17 cellular contexts compared by ENCODE assay signal in genomic region chr18:13623348-13623747, GRCh38.
DNase-seq lines count a peak whose midpoint lies in the region; ATAC-seq, FAIRE-seq and TF ChIP-seq lines count a peak whose summit lies in the region.
"Had no signal": no experiment of that assay in that cellular context is flagged by ENCODE, and none has a peak within 500 bp of the region (broad histone marks: within the 10 kb centered on the region; RNA-seq: fewer than 3 reads in every experiment).

No MANE protein-coding gene starts in this region.

- TF ChIP-seq CTCF in right lobe of liver (IDR thresholded peaks at IDR 0.05), result no peak
- TF ChIP-seq CTCF in HepG2 (CRISPR knock-in tag; IDR thresholded peaks at IDR 0.05), result no peak
- no peak for TF ChIP-seq CTCF in left lung (IDR thresholded peaks at IDR 0.05)

- in situ Hi-C loops in HepG2 (cut with HindIII; ENCODE audit: extremely low pct_ligation_motif_present, low pct_unique_long_range_greater_than_20kb), result no loop called here

- no peaks in the 10 kb centered on the region for H3K27me3 ChIP-seq in right lobe of liver
- H3K27me3 ChIP-seq in HepG2 (ENCODE audit: control insufficient read depth in 1 of 2, insufficient read depth in 2 of 2, low read length in 2 of 2), result no peaks in the 10 kb centered on the region
- H3K27me3 ChIP-seq in left lung, result no peaks in the 10 kb centered on the region

- no peaks in the 10 kb centered on the region for H3K4me1 ChIP-seq in right lobe of liver
- peaks cover 8% of the 10 kb centered on the region; the same call in 1 of the 2 replicates for H3K4me1 ChIP-seq in HepG2 (ENCODE audit: insufficient read depth, low read length)
- H3K4me1 ChIP-seq in left lung, result no peaks in the 10 kb centered on the region

- H3K36me3 ChIP-seq in right lobe of liver, result peaks cover 0 to 9% (median 1%) of the 10 kb centered on the region in 4 donors
- H3K36me3 ChIP-seq in HepG2 (replicated peaks in 1 of 2; ENCODE audit: control insufficient read depth in 1 of 2, insufficient read depth in 2 of 2, low read length in 2 of 2), result no peaks in the 10 kb centered on the region
- H3K36me3 ChIP-seq in left lung, result no peaks in the 10 kb centered on the region

- no peak for TF ChIP-seq RAD21 in HepG2 (CRISPR knock-in tag; IDR thresholded peaks at IDR 0.05)

- WGBS in right lobe of liver (ENCODE audit: insufficient coverage, low coverage, low lambda C conversion rate, missing lambda C conversion rate), result 43% methylated on average over 3 of the region's 10 CpGs
- 78% methylated on average over 10 of the region's 10 CpGs for WGBS in HepG2 (ENCODE audit: low lambda C conversion rate)

- no peaks in the 10 kb centered on the region for H3K79me2 ChIP-seq in HepG2 (ENCODE audit: insufficient read depth, low read length)

- H3K4me3 Mint-ChIP-seq in activated T-helper 17 cell treated with anti-CD3 and anti-CD28 coated beads, Interleukin-2, amount 50 U/mL, for 72 hours, result no peak overlapping the region
- H3K4me3 Mint-ChIP-seq: CD8-positive, alpha-beta T cell; GM23338 had no signal

- H3K9ac ChIP-seq in HepG2 (ENCODE audit: insufficient read depth, low read depth, low read length), result no peak overlapping the region

- CTCF ChIA-PET in HepG2 (lab: Yijun Ruan, JAX; ENCODE audit: low intra/inter-chr PET ratio, low total read pairs), result no interaction called here

- H3K4me1 Mint-ChIP-seq in activated T-helper 17 cell treated with anti-CD3 and anti-CD28 coated beads, Interleukin-2, amount 50 U/mL, for 72 hours, result no peaks in the 10 kb centered on the region

- FAIRE-seq in HepG2 (lab: Jason Lieb, UNC) (no peak), urothelium cell line (lab: Jason Lieb, UNC) (peak; percentile 17)
- FAIRE-seq: A204.1 had no signal

- no peak overlapping the region for H2AFZ ChIP-seq in HepG2 (ENCODE audit: low read length)
- H2AFZ ChIP-seq: GM23338 had no signal

- H3K27ac ChIP-seq in right lobe of liver, result no peak overlapping the region
- no peak overlapping the region for H3K27ac ChIP-seq in HepG2 (ENCODE audit: extremely low read length, insufficient read depth, low read length)
- H3K27ac ChIP-seq in left lung, result no peak overlapping the region
- H3K27ac ChIP-seq: HL-60 had no signal

- no peaks in the 10 kb centered on the region for H3K27me3 Mint-ChIP-seq in activated T-helper 17 cell treated with anti-CD3 and anti-CD28 coated beads, Interleukin-2, amount 50 U/mL, for 72 hours

- no peak for TF ChIP-seq POLR2A in right lobe of liver (IDR thresholded peaks at IDR 0.05)
- TF ChIP-seq POLR2A in HepG2 (IDR thresholded peaks at IDR 0.05; ENCODE audit: insufficient read depth in 1 of 2, low read depth in 2 of 2, low read length in 2 of 2), result no peak

- H3K27ac Mint-ChIP-seq in activated T-helper 17 cell treated with anti-CD3 and anti-CD28 coated beads, Interleukin-2, amount 50 U/mL, for 72 hours, result peak overlapping the region; percentile 70
- H3K27ac Mint-ChIP-seq: CD8-positive, alpha-beta T cell had no signal

- no peak overlapping the region for H3K4me2 ChIP-seq in HepG2 (ENCODE audit: low read depth, low read length)
- H3K4me2 ChIP-seq: GM23338 had no signal

- H3K36me3 Mint-ChIP-seq in activated T-helper 17 cell treated with anti-CD3 and anti-CD28 coated beads, Interleukin-2, amount 50 U/mL, for 72 hours (ENCODE audit: low read depth), result peaks cover 17% of the 10 kb centered on the region

- POLR2A ChIA-PET in HepG2 (lab: Yijun Ruan, JAX), result no interaction called here

- intact Hi-C loops in right lobe of liver (cut with DNase I), result no loop called here
- intact Hi-C loops in HepG2 (cut with micrococcal nuclease; ENCODE audit: unreplicated experiment), result no loop called here
- intact Hi-C loops in left lung (cut with DNase I), result loop anchor here in 1 of 2 donors (10.0 kb wide), 1 partner anchor 69 kb away; no protein-coding TSS in a partner anchor

- DNase-seq in right lobe of liver (no peak), HepG2 (ENCODE audit: low spot score) (no peak), left lung (no peak), urothelium cell line (ENCODE audit: low spot score) (no peak), DMS 273 treated with DMSO at 0.1 percent for 48 hours (lab: John Stamatoyannopoulos, UW) (no peak), ecto neural progenitor cell (ENCODE audit: low spot score) (no peak)
- DNase-seq in stimulated activated naive CD4-positive, alpha-beta T cell treated with Interleukin-2 at 50 U/mL for 16 hours (lab: John Stamatoyannopoulos, UW), result no peak
- DNase-seq: CD8-positive, alpha-beta T cell; KG1; NCI-H1092; NCI-H345; NCI-H526 treated with DMSO at 0.1 percent for 48 hours; NK-92 treated with Interleukin-12 subunit alpha and Interleukin-12 subunit beta, amount 100 ng/mL, for 24 hours had no signal

- BruUV-seq in HepG2 (replicated peaks; lab: Mats Ljungman, UMichigan), result no TSS peak

- no peaks in the 10 kb centered on the region for H3K9me3 Mint-ChIP-seq in activated T-helper 17 cell treated with anti-CD3 and anti-CD28 coated beads, Interleukin-2, amount 50 U/mL, for 72 hours
- H3K9me3 Mint-ChIP-seq: CD8-positive, alpha-beta T cell; GM23338 had no signal

- no peaks in the 10 kb centered on the region for H4K20me1 ChIP-seq in HepG2 (ENCODE audit: insufficient read depth, low read length)

- H3K9me3 ChIP-seq in right lobe of liver, result no peaks in the 10 kb centered on the region
- H3K9me3 ChIP-seq in HepG2 (ENCODE audit: low read length), result no peaks in the 10 kb centered on the region
- H3K9me3 ChIP-seq in left lung, result no peaks in the 10 kb centered on the region

- H3K4me3 ChIP-seq in right lobe of liver (no peak overlapping the region), HepG2 (replicated peaks in 1 of 3; ENCODE audit: insufficient read depth in 1 of 3, low read depth in 2 of 3, low read length in 3 of 3) (no peak overlapping the region), left lung (no peak overlapping the region)
- H3K4me3 ChIP-seq: GM23338 had no signal

- TF ChIP-seq EP300 in HepG2 (IDR thresholded peaks at IDR 0.05; ENCODE audit: low read depth in 2 of 2, low read length in 2 of 2), result no peak
- no peak for TF ChIP-seq EP300 in HepG2 (CRISPR knock-in tag; IDR thresholded peaks at IDR 0.05; ENCODE audit: borderline replicate concordance)

- ATAC-seq in right lobe of liver (peak in 3 of 4 donors; percentile 10 to 53 (median 43)), HepG2 (no peak), left lung (peak; percentile 40)
- no peak for ATAC-seq in activated T-helper 17 cell treated with anti-CD3 and anti-CD28 coated beads, Interleukin-2, amount 50 U/mL, for 72 hours (replicated peaks)
- ATAC-seq: CD8-positive, alpha-beta T cell; GM23338 had no signal

TF ChIP-seq in HepG2, 621 proteins besides CTCF, POLR2A, EP300 and RAD21 (continues in another document):
- TF ChIP-seq ZFAT (CRISPR knock-in tag; conservative IDR thresholded peaks at IDR 0.05) (no peak), ZNF484 (CRISPR knock-in tag; IDR thresholded peaks at IDR 0.05; ENCODE audit: borderline replicate concordance, low read depth) (no peak), MXD1 (CRISPR knock-in tag; IDR thresholded peaks at IDR 0.05) (no peak), CC2D1A (CRISPR knock-in tag; IDR thresholded peaks at IDR 0.05) (no peak), HIVEP1 (CRISPR knock-in tag; IDR thresholded peaks at IDR 0.05) (no peak), MATR3 (CRISPR knock-in tag; IDR thresholded peaks at IDR 0.05) (no peak), TRIM22 (IDR thresholded peaks at IDR 0.05) (no peak), ZFP90 (CRISPR knock-in tag; IDR thresholded peaks at IDR 0.05; ENCODE audit: borderline replicate concordance) (no peak), ZNF382 (CRISPR knock-in tag; IDR thresholded peaks at IDR 0.05; ENCODE audit: borderline replicate concordance) (no peak), MTA1 (CRISPR knock-in tag; IDR thresholded peaks at IDR 0.05; ENCODE audit: borderline replicate concordance) (no peak), ZNF274 (CRISPR knock-in tag; IDR thresholded peaks at IDR 0.05) (no peak), ZNF512B (CRISPR knock-in tag; IDR thresholded peaks at IDR 0.05; ENCODE audit: borderline replicate concordance) (no peak), FOSL1 (CRISPR knock-in tag; IDR thresholded peaks at IDR 0.05; ENCODE audit: borderline replicate concordance) (no peak)

Comparison
In these comparisons a context has a peak if more than half of its experiments do, and no peak if none do; other contexts are left out.
1. ATAC-seq: peak in right lobe of liver (3 of 4) and left lung (single experiment); none in HepG2 (single experiment) and activated T-helper 17 cell treated with anti-CD3 and anti-CD28 coated beads, Interleukin-2, amount 50 U/mL, for 72 hours (single experiment).